Comparison of ENCODE assay signal across 1 cellular context in the genomic region with DNA sequence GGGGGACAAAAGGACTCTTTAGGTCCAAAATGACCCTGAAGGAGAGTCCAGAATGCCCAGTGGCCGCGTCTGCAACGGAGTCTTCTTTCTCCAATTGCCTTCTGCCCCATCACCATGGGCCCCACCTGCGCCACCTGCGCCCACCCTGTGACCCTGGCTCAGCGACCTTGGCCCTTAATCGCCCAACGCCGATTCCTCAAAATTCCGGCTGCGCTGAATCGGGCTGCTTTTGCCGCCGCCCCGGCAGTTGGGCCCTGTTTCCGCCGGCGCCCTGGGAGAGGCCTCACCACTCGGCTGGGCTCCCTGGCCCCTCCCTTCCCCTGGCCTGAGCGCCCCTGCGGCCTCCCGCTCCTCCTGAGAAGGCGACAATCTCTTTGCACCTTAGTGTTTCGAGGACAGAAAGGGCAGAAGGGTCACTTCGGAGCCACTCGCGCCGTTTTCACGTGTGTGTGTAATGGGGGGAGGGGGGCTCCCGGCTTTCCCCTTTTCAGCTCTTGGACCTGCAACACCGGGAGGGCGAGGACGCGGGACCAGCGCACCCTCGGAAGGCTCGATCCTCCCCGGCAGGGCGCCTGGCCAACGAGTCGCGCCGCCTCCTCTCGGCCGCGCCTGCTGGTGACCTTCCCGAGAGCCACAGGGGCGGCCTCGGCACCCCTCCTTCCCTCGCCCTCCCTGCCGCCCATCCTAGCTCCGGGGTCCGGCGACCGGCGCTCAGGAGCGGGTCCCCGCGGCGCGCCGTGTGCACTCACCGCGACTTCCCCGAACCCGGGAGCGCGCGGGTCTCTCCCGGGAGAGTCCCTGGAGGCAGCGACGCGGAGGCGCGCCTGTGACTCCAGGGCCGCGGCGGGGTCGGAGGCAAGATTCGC.
A peak's percentile ranks its signal among the peaks of the same experiment; 100 is the strongest.
TF ChIP-seq lines count a peak whose summit lies in the region.

No MANE protein-coding gene starts in this region.

TF ChIP-seq in HEK293, 187 proteins besides CTCF, POLR2A, EP300 and RAD21 (continued from another document and continues in another):
- TF ChIP-seq, protein P1, sequence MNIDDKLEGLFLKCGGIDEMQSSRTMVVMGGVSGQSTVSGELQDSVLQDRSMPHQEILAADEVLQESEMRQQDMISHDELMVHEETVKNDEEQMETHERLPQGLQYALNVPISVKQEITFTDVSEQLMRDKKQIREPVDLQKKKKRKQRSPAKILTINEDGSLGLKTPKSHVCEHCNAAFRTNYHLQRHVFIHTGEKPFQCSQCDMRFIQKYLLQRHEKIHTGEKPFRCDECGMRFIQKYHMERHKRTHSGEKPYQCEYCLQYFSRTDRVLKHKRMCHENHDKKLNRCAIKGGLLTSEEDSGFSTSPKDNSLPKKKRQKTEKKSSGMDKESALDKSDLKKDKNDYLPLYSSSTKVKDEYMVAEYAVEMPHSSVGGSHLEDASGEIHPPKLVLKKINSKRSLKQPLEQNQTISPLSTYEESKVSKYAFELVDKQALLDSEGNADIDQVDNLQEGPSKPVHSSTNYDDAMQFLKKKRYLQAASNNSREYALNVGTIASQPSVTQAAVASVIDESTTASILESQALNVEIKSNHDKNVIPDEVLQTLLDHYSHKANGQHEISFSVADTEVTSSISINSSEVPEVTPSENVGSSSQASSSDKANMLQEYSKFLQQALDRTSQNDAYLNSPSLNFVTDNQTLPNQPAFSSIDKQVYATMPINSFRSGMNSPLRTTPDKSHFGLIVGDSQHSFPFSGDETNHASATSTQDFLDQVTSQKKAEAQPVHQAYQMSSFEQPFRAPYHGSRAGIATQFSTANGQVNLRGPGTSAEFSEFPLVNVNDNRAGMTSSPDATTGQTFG (tag by site-specific recombination; IDR thresholded peaks at IDR 0.05; ENCODE audit: borderline replicate concordance) = no peak
- TF ChIP-seq TCF7L2 (IDR thresholded peaks at IDR 0.05; ENCODE audit: borderline replicate concordance, low read depth, low read length) (no peak), ZNF138 (tag by site-specific recombination; IDR thresholded peaks at IDR 0.05; ENCODE audit: borderline replicate concordance) (no peak), ZNF510 (tag by site-specific recombination; IDR thresholded peaks at IDR 0.05; ENCODE audit: insufficient replicate concordance) (no peak), ZNF558 (tag by site-specific recombination; IDR thresholded peaks at IDR 0.05) (no peak), RBAK (tag by site-specific recombination; IDR thresholded peaks at IDR 0.05) (no peak), TRIM28 (IDR thresholded peaks at IDR 0.05; ENCODE audit: borderline replicate concordance, low read length) (no peak), ZNF600 (tag by site-specific recombination; IDR thresholded peaks at IDR 0.05) (peak; percentile 6; the same call in 1 of the 2 replicates), HOXC10 (CRISPR knock-in tag; IDR thresholded peaks at IDR 0.05) (no peak), ZNF585B (tag by site-specific recombination; IDR thresholded peaks at IDR 0.05) (no peak), ZNF530 (tag by site-specific recombination; IDR thresholded peaks at IDR 0.05; ENCODE audit: low read depth) (no peak), ZNF549 (tag by site-specific recombination; IDR thresholded peaks at IDR 0.05) (no peak), ZEB2 (tag by site-specific recombination; IDR thresholded peaks at IDR 0.05) (peak; percentile 74), ZIC2 (tag by site-specific recombination; IDR thresholded peaks at IDR 0.05) (peak; percentile 90), ZNF707 (tag by site-specific recombination; IDR thresholded peaks at IDR 0.05) (no peak), ZXDB (tag by site-specific recombination; IDR thresholded peaks at IDR 0.05) (peak; percentile 71), ZSCAN30 (tag by site-specific recombination; IDR thresholded peaks at IDR 0.05) (no peak), ZNF10 (tag by site-specific recombination; IDR thresholded peaks at IDR 0.05) (no peak), ZNF23 (tag by site-specific recombination; IDR thresholded peaks at IDR 0.05; ENCODE audit: borderline replicate concordance) (no peak), ZNF747 (tag by site-specific recombination; IDR thresholded peaks at IDR 0.05) (no peak), GLI4 (tag by site-specific recombination; IDR thresholded peaks at IDR 0.05) (no peak), ZFP37 (tag by site-specific recombination; IDR thresholded peaks at IDR 0.05) (no peak), ZNF211 (tag by site-specific recombination; IDR thresholded peaks at IDR 0.05; ENCODE audit: low read depth) (no peak), REPIN1 (tag by site-specific recombination; IDR thresholded peaks at IDR 0.05; ENCODE audit: low read depth) (no peak), BCL11A (tag by site-specific recombination; IDR thresholded peaks at IDR 0.05; ENCODE audit: low read depth) (no peak), ZNF571 (tag by site-specific recombination; IDR thresholded peaks at IDR 0.05) (no peak), PRDM1 (tag by site-specific recombination; IDR thresholded peaks at IDR 0.05) (no peak), ZNF292 (tag by site-specific recombination; IDR thresholded peaks at IDR 0.05; ENCODE audit: borderline replicate concordance, low read depth) (no peak), ZNF701 (tag by site-specific recombination; IDR thresholded peaks at IDR 0.05) (no peak), ZBTB8A (tag by site-specific recombination; IDR thresholded peaks at IDR 0.05) (peak; percentile 62), ZNF350 (tag by site-specific recombination; IDR thresholded peaks at IDR 0.05) (no peak), ZNF132 (tag by site-specific recombination; IDR thresholded peaks at IDR 0.05; ENCODE audit: borderline replicate concordance) (no peak), ZNF354C (tag by site-specific recombination; IDR thresholded peaks at IDR 0.05; ENCODE audit: borderline replicate concordance, low read depth) (no peak), ZNF560 (tag by site-specific recombination; IDR thresholded peaks at IDR 0.05; ENCODE audit: borderline replicate concordance) (no peak), ZNF133 (tag by site-specific recombination; IDR thresholded peaks at IDR 0.05) (no peak), SP2 (tag by site-specific recombination; IDR thresholded peaks at IDR 0.05) (peak; percentile 13; the same call in 1 of the 2 replicates), ZNF830 (tag by site-specific recombination; IDR thresholded peaks at IDR 0.05; ENCODE audit: low read depth) (no peak), ZNF501 (tag by site-specific recombination; IDR thresholded peaks at IDR 0.05) (no peak), ZBTB21 (tag by site-specific recombination; IDR thresholded peaks at IDR 0.05) (no peak), ZSCAN16 (tag by site-specific recombination; IDR thresholded peaks at IDR 0.05) (no peak; the same call in 1 of the 2 replicates), ZNF140 (tag by site-specific recombination; IDR thresholded peaks at IDR 0.05) (no peak), ZNF596 (tag by site-specific recombination; IDR thresholded peaks at IDR 0.05) (no peak), ZFHX2 (tag by site-specific recombination; conservative IDR thresholded peaks at IDR 0.05) (no peak), ZNF624 (tag by site-specific recombination; IDR thresholded peaks at IDR 0.05) (no peak)
- TF ChIP-seq, protein P2, sequence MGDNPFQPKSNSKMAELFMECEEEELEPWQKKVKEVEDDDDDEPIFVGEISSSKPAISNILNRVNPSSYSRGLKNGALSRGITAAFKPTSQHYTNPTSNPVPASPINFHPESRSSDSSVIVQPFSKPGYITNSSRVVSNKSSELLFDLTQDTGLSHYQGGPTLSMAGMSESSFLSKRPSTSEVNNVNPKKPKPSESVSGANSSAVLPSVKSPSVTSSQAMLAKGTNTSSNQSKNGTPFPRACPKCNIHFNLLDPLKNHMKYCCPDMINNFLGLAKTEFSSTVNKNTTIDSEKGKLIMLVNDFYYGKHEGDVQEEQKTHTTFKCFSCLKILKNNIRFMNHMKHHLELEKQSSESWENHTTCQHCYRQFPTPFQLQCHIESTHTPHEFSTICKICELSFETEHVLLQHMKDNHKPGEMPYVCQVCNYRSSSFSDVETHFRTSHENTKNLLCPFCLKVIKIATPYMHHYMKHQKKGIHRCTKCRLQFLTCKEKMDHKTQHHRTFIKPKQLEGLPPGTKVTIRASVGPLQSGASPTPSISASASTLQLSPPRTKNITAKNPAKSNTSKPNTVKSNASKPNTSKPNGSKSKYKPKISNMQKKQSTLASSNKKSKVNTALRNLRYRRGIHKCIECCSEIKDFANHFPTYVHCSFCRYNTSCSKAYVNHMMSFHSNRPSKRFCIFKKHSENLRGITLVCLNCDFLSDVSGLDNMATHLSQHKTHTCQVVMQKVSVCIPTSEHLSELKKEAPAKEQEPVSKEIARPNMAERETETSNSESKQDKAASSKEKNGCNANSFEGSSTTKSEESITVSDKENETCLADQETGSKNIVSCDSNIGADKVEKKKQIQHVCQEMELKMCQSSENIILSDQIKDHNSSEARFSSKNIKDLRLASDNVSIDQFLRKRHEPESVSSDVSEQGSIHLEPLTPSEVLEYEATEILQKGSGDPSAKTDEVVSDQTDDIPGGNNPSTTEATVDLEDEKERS (tag by site-specific recombination; IDR thresholded peaks at IDR 0.05) = no peak
- TF ChIP-seq, protein P3, sequence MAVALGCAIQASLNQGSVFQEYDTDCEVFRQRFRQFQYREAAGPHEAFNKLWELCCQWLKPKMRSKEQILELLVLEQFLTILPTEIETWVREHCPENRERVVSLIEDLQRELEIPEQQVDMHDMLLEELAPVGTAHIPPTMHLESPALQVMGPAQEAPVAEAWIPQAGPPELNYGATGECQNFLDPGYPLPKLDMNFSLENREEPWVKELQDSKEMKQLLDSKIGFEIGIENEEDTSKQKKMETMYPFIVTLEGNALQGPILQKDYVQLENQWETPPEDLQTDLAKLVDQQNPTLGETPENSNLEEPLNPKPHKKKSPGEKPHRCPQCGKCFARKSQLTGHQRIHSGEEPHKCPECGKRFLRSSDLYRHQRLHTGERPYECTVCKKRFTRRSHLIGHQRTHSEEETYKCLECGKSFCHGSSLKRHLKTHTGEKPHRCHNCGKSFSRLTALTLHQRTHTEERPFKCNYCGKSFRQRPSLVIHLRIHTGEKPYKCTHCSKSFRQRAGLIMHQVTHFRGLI (tag by site-specific recombination; IDR thresholded peaks at IDR 0.05) = no peak; the same call in 1 of the 2 replicates
- TF ChIP-seq, protein P4, sequence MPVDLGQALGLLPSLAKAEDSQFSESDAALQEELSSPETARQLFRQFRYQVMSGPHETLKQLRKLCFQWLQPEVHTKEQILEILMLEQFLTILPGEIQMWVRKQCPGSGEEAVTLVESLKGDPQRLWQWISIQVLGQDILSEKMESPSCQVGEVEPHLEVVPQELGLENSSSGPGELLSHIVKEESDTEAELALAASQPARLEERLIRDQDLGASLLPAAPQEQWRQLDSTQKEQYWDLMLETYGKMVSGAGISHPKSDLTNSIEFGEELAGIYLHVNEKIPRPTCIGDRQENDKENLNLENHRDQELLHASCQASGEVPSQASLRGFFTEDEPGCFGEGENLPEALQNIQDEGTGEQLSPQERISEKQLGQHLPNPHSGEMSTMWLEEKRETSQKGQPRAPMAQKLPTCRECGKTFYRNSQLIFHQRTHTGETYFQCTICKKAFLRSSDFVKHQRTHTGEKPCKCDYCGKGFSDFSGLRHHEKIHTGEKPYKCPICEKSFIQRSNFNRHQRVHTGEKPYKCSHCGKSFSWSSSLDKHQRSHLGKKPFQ (tag by site-specific recombination; IDR thresholded peaks at IDR 0.05) = no peak
- TF ChIP-seq, protein P5, sequence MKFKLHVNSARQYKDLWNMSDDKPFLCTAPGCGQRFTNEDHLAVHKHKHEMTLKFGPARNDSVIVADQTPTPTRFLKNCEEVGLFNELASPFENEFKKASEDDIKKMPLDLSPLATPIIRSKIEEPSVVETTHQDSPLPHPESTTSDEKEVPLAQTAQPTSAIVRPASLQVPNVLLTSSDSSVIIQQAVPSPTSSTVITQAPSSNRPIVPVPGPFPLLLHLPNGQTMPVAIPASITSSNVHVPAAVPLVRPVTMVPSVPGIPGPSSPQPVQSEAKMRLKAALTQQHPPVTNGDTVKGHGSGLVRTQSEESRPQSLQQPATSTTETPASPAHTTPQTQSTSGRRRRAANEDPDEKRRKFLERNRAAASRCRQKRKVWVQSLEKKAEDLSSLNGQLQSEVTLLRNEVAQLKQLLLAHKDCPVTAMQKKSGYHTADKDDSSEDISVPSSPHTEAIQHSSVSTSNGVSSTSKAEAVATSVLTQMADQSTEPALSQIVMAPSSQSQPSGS (tag by site-specific recombination; IDR thresholded peaks at IDR 0.05; ENCODE audit: low read depth) = no peak
- TF ChIP-seq, protein P6, sequence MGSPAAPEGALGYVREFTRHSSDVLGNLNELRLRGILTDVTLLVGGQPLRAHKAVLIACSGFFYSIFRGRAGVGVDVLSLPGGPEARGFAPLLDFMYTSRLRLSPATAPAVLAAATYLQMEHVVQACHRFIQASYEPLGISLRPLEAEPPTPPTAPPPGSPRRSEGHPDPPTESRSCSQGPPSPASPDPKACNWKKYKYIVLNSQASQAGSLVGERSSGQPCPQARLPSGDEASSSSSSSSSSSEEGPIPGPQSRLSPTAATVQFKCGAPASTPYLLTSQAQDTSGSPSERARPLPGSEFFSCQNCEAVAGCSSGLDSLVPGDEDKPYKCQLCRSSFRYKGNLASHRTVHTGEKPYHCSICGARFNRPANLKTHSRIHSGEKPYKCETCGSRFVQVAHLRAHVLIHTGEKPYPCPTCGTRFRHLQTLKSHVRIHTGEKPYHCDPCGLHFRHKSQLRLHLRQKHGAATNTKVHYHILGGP (tag by site-specific recombination; IDR thresholded peaks at IDR 0.05) = no peak
- TF ChIP-seq, protein P7, sequence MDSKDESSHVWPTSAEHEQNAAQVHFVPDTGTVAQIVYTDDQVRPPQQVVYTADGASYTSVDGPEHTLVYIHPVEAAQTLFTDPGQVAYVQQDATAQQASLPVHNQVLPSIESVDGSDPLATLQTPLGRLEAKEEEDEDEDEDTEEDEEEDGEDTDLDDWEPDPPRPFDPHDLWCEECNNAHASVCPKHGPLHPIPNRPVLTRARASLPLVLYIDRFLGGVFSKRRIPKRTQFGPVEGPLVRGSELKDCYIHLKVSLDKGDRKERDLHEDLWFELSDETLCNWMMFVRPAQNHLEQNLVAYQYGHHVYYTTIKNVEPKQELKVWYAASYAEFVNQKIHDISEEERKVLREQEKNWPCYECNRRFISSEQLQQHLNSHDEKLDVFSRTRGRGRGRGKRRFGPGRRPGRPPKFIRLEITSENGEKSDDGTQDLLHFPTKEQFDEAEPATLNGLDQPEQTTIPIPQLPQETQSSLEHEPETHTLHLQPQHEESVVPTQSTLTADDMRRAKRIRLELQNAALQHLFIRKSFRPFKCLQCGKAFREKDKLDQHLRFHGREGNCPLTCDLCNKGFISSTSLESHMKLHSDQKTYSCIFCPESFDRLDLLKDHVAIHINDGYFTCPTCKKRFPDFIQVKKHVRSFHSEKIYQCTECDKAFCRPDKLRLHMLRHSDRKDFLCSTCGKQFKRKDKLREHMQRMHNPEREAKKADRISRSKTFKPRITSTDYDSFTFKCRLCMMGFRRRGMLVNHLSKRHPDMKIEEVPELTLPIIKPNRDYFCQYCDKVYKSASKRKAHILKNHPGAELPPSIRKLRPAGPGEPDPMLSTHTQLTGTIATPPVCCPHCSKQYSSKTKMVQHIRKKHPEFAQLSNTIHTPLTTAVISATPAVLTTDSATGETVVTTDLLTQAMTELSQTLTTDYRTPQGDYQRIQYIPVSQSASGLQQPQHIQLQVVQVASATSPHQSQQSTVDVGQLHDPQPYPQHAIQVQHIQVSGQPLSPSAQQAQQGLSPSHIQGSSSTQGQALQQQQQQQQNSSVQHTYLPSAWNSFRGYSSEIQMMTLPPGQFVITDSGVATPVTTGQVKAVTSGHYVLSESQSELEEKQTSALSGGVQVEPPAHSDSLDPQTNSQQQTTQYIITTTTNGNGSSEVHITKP (tag by site-specific recombination; IDR thresholded peaks at IDR 0.05) = peak; percentile 48; the same call in 1 of the 2 replicates
